8 cellular contexts compared by ENCODE assay signal in the genomic region with DNA sequence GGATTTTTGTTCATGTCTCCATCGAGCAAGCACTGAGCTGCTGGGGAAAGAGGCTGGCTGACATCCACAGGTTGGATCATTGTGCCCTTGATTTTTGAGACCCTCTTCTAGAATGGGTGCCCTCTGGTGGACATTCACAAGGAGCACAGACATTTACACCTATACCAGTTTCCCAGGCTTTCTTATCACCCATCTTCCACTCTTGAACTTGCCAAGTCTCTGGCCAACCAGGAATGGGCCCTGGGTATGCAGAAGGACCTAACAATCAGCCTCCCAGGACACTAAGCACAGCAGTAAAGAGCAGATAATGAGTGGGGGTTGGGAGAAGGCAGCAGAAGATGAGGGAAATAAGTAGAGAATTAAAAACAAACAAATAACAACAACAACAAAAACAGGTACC. TPM values are rescaled to one million over a fixed set of nuclear protein-coding genes. Genes with fewer than 3 reads are reported as not detected.
A peak's percentile ranks its signal among the peaks of the same experiment; 100 is the strongest.
DNase-seq lines count a peak whose midpoint lies in the region; ATAC-seq and TF ChIP-seq lines count a peak whose summit lies in the region.

No MANE protein-coding gene starts in this region.

- H4K20me1 ChIP-seq in Karpas-422 (ENCODE audit: insufficient read depth, low read depth, low read length) (no peaks in the 10 kb centered on the region), OCI-LY1 (ENCODE audit: insufficient read depth, low read length) (no peaks in the 10 kb centered on the region)

- DNase-seq in AG08395 (ENCODE audit: low spot score) (peak; percentile 66), Karpas-422 (peak; percentile 87), pons (ENCODE audit: low spot score) (peak; percentile 79), OCI-M2 (lab: John Stamatoyannopoulos, UW; ENCODE audit: unreplicated experiment) (no peak)
- peak; percentile 5 for DNase-seq in activated effector memory CD4-positive, alpha-beta T cell treated with Interleukin-2 at 50 U/mL for 16 hours

- WGBS in gastroesophageal sphincter (ENCODE audit: low coverage in 1 of 2), 2 donors, result 0% methylated on average over 1 of the region's 1 CpG

- no peaks in the 10 kb centered on the region for H3K9me2 ChIP-seq in Karpas-422 (replicated peaks; ENCODE audit: insufficient read depth, low read length)
- no peaks in the 10 kb centered on the region for H3K9me2 ChIP-seq in OCI-LY1 (ENCODE audit: low read depth, low read length)

- no peaks in the 10 kb centered on the region for H3K36me3 ChIP-seq in Karpas-422 (ENCODE audit: insufficient read depth, low read length)
- H3K36me3 ChIP-seq in OCI-LY1 (ENCODE audit: insufficient read depth, low read length), result no peaks in the 10 kb centered on the region
- H3K36me3 ChIP-seq in gastroesophageal sphincter, result no peaks in the 10 kb centered on the region

- TF ChIP-seq POLR2A in GM18505 (IDR thresholded peaks at IDR 0.05; ENCODE audit: borderline replicate concordance, extremely low read depth, insufficient read depth, insufficient read length) (no peak), gastroesophageal sphincter (IDR thresholded peaks at IDR 0.05) (no peak)

- no peak overlapping the region for H3K27ac ChIP-seq in Karpas-422 (ENCODE audit: low read length)
- no peak overlapping the region for H3K27ac ChIP-seq in OCI-LY1 (ENCODE audit: low read depth, low read length, poor library complexity, severe bottlenecking)
- no peak overlapping the region for H3K27ac ChIP-seq in gastroesophageal sphincter

- H3K9me3 ChIP-seq in Karpas-422 (ENCODE audit: low read length) (no peaks in the 10 kb centered on the region), OCI-LY1 (ENCODE audit: low read length) (no peaks in the 10 kb centered on the region), gastroesophageal sphincter (no peaks in the 10 kb centered on the region)

- no peaks in the 10 kb centered on the region for H3F3A ChIP-seq in OCI-LY1 (ENCODE audit: insufficient read depth, low read length)

- H3K27me3 ChIP-seq in Karpas-422 (ENCODE audit: low read length) (no peaks in the 10 kb centered on the region), OCI-LY1 (ENCODE audit: insufficient read depth, low read length) (no peaks in the 10 kb centered on the region), gastroesophageal sphincter (no peaks in the 10 kb centered on the region)

- H3K4me1 ChIP-seq in Karpas-422 (ENCODE audit: low read length) (peaks cover 11% of the 10 kb centered on the region), OCI-LY1 (ENCODE audit: insufficient read depth, low read length, severe bottlenecking) (peaks cover 11% of the 10 kb centered on the region), gastroesophageal sphincter (peaks cover 0 to 4% (median 0%) of the 10 kb centered on the region in 3 donors)

- TF ChIP-seq CTCF in OCI-LY1 (IDR thresholded peaks at IDR 0.05; ENCODE audit: low read length), result peak; percentile 74
- peak; percentile 20 to 57 (median 40) for TF ChIP-seq CTCF in gastroesophageal sphincter (IDR thresholded peaks at IDR 0.05)

- H2AFZ ChIP-seq in Karpas-422 (ENCODE audit: low read length) (no peak overlapping the region), OCI-LY1 (ENCODE audit: low read length) (no peak overlapping the region)

- TF ChIP-seq EP300 in gastroesophageal sphincter (IDR thresholded peaks at IDR 0.05), result no peak

- H3K4me2 ChIP-seq in Karpas-422 (ENCODE audit: low read depth, low read length, poor library complexity, severe bottlenecking), result no peak overlapping the region
- no peak overlapping the region for H3K4me2 ChIP-seq in OCI-LY1 (ENCODE audit: low read length)

- H3K9ac ChIP-seq in Karpas-422 (ENCODE audit: low read length) (no peak overlapping the region), OCI-LY1 (ENCODE audit: low read length) (no peak overlapping the region)

- ATAC-seq in GM18505 (IDR thresholded peaks at IDR 0.05; ENCODE audit: unreplicated experiment) (peak; percentile 64), gastroesophageal sphincter (peak; percentile 34)

- no peak overlapping the region for H3K4me3 ChIP-seq in Karpas-422 (ENCODE audit: low read length)
- no peak overlapping the region for H3K4me3 ChIP-seq in OCI-LY1 (ENCODE audit: low read depth, low read length, poor library complexity, severe bottlenecking)
- H3K4me3 ChIP-seq in gastroesophageal sphincter, result no peak overlapping the region

- no peaks in the 10 kb centered on the region; the same call in 1 of the 2 replicates for H3K79me2 ChIP-seq in Karpas-422 (ENCODE audit: low read length)
- no peaks in the 10 kb centered on the region for H3K79me2 ChIP-seq in OCI-LY1 (ENCODE audit: insufficient read depth, low read length)

RNA-seq across cellular contexts. Expression of a gene that starts 5.7 kb away (rescaled TPM):
- 42.7 and 51.2 TPM in 2 replicates for total RNA-seq in Karpas-422 (2014; rRNA removed; shearing (Covaris generic); ENCODE audit: low replicate concordance)
- 10 to 100 TPM; 16.5 to 32.1 (median 18.8) TPM for total RNA-seq in gastroesophageal sphincter

RNA-seq across cellular contexts. Expression of a gene that starts 22.9 kb away (rescaled TPM):
- 1.0 TPM in 1 of 2 replicates, not detected in the other for total RNA-seq in Karpas-422 (2014; rRNA removed; shearing (Covaris generic); ENCODE audit: low replicate concordance)
- total RNA-seq in gastroesophageal sphincter, result 1 to 10 TPM in 3 of 4 donors, under 1 TPM in 1; 0.58 to 2.3 (median 1.4) TPM
